In the genomic region with DNA sequence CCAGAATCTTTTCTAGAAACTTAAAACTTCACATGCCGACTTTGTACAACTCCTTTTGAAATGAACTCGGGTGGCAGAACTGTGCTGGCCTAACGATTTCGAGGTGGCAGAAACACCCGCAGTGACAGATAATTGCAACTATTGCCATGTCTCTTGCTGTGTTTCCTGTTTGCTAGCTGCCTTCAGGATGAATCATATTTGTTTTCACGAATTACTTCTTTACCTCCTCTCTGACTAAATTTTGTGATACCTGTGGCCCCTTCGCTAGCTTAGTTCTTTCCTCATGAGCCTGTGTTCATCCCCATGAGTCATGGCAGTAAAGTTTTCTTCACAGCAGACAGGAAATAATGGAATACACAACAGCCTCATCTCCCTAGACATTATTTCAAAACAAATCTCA, we compare ENCODE assay signal across 15 cellular contexts. TPM values are rescaled to one million over a fixed set of nuclear protein-coding genes. Genes with fewer than 3 reads are reported as not detected.
DNase-seq lines count a peak whose midpoint lies in the region; FAIRE-seq and TF ChIP-seq lines count a peak whose summit lies in the region.
"Had no signal": no experiment of that assay in that cellular context is flagged by ENCODE, and none has a peak within 500 bp of the region (broad histone marks: within the 10 kb centered on the region; RNA-seq: fewer than 3 reads in every experiment).

No MANE protein-coding gene starts in this region.

- H3K27ac ChIP-seq in HUES6 (ENCODE audit: low read depth, low read length) (peak overlapping the region; percentile 82; the same call in 1 of the 2 replicates), mesenchymal stem cell (ENCODE audit: low read length, poor library complexity, severe bottlenecking) (no peak overlapping the region), suprapubic skin (no peak overlapping the region), transverse colon (no peak overlapping the region), thyroid gland (no peak overlapping the region)

- H3K4me3 Mint-ChIP-seq in activated T-helper 1 cell treated with anti-CD3 and anti-CD28 coated beads, Interleukin-12 subunit alpha, Interleukin-12 subunit beta, Interleukin-2, Interleukin-4 antibody, amounts not matched to agents 30 ng/mL and 10 ng/mL and 1 ng/mL, durations not matched to agents 14 hours and 24 hours and 36 hours = no peak overlapping the region
- H3K4me3 Mint-ChIP-seq: activated naive CD8-positive, alpha-beta T cell treated with anti-CD3 and anti-CD28 coated beads, Interleukin-2, amount 50 U/mL, for 24 hours; CD4-positive, CD25-positive, alpha-beta regulatory T cell; naive thymus-derived CD4-positive, alpha-beta T cell had no signal

- H3K36me3 Mint-ChIP-seq in activated T-helper 1 cell treated with anti-CD3 and anti-CD28 coated beads, Interleukin-12 subunit alpha, Interleukin-12 subunit beta, Interleukin-2, Interleukin-4 antibody, amounts not matched to agents 30 ng/mL and 10 ng/mL and 1 ng/mL, durations not matched to agents 14 hours and 24 hours and 36 hours (ENCODE audit: low read depth) = peaks cover 5% of the 10 kb centered on the region
- H3K36me3 Mint-ChIP-seq: CD4-positive, CD25-positive, alpha-beta regulatory T cell had no signal

- H3K9me3 ChIP-seq in HUES6 (ENCODE audit: control insufficient read depth, insufficient read depth, low read depth, low read length) (no peaks in the 10 kb centered on the region), mesenchymal stem cell (ENCODE audit: control insufficient read depth, low read length) (no peaks in the 10 kb centered on the region), suprapubic skin (no peaks in the 10 kb centered on the region), transverse colon (no peaks in the 10 kb centered on the region), thyroid gland (no peaks in the 10 kb centered on the region)

- peaks cover 27% of the 10 kb centered on the region for H3K36me3 ChIP-seq in HUES6 (ENCODE audit: control insufficient read depth, insufficient read depth, low read length)
- peaks cover 0 to 11% of the 10 kb centered on the region in 2 experiments for H3K36me3 ChIP-seq in mesenchymal stem cell (ENCODE audit: control insufficient read depth in 1 of 2, insufficient read depth in 2 of 2, low read depth in 1 of 2, low read length in 2 of 2)
- no peaks in the 10 kb centered on the region for H3K36me3 ChIP-seq in suprapubic skin
- H3K36me3 ChIP-seq in transverse colon = no peaks in the 10 kb centered on the region
- H3K36me3 ChIP-seq in thyroid gland = no peaks in the 10 kb centered on the region

- no peak overlapping the region for H3K4me3 ChIP-seq in HUES6 (ENCODE audit: low read depth, low read length)
- H3K4me3 ChIP-seq in mesenchymal stem cell (ENCODE audit: insufficient read depth in 1 of 2, low read depth in 1 of 2, low read length in 2 of 2) = no peak overlapping the region
- no peak overlapping the region for H3K4me3 ChIP-seq in suprapubic skin
- no peak overlapping the region for H3K4me3 ChIP-seq in transverse colon
- no peak overlapping the region for H3K4me3 ChIP-seq in thyroid gland (replicated peaks in 1 of 3)

- H3K18ac ChIP-seq in mesenchymal stem cell (ENCODE audit: low read depth in 1 of 2, low read length in 2 of 2) = no peak overlapping the region

- H4K8ac ChIP-seq in mesenchymal stem cell (ENCODE audit: low read length) = no peak overlapping the region

- H3K4me2 ChIP-seq in mesenchymal stem cell (ENCODE audit: low read length, poor library complexity, severe bottlenecking) = no peak overlapping the region

- H2AFZ ChIP-seq in mesenchymal stem cell (ENCODE audit: low read depth, low read length) = no peak overlapping the region

- no peaks in the 10 kb centered on the region for H3K79me1 ChIP-seq in mesenchymal stem cell (replicated peaks; ENCODE audit: low read length, poor library complexity, severe bottlenecking)

- TF ChIP-seq CTCF in suprapubic skin (IDR thresholded peaks at IDR 0.05) = no peak
- no peak for TF ChIP-seq CTCF in transverse colon (IDR thresholded peaks at IDR 0.05)
- no peak for TF ChIP-seq CTCF in thyroid gland (IDR thresholded peaks at IDR 0.05)

- peaks cover 2% of the 10 kb centered on the region for H3K27me3 Mint-ChIP-seq in activated T-helper 1 cell treated with anti-CD3 and anti-CD28 coated beads, Interleukin-12 subunit alpha, Interleukin-12 subunit beta, Interleukin-2, Interleukin-4 antibody, amounts not matched to agents 30 ng/mL and 10 ng/mL and 1 ng/mL, durations not matched to agents 14 hours and 24 hours and 36 hours (ENCODE audit: insufficient read depth)
- H3K27me3 Mint-ChIP-seq: activated naive CD8-positive, alpha-beta T cell treated with anti-CD3 and anti-CD28 coated beads, Interleukin-2, amount 50 U/mL, for 24 hours; CD4-positive, CD25-positive, alpha-beta regulatory T cell; naive thymus-derived CD4-positive, alpha-beta T cell had no signal

- no peaks in the 10 kb centered on the region for H3K9me3 Mint-ChIP-seq in activated T-helper 1 cell treated with anti-CD3 and anti-CD28 coated beads, Interleukin-12 subunit alpha, Interleukin-12 subunit beta, Interleukin-2, Interleukin-4 antibody, amounts not matched to agents 30 ng/mL and 10 ng/mL and 1 ng/mL, durations not matched to agents 14 hours and 24 hours and 36 hours
- H3K9me3 Mint-ChIP-seq: activated naive CD8-positive, alpha-beta T cell treated with anti-CD3 and anti-CD28 coated beads, Interleukin-2, amount 50 U/mL, for 24 hours; CD4-positive, CD25-positive, alpha-beta regulatory T cell; naive thymus-derived CD4-positive, alpha-beta T cell had no signal

- H2BK5ac ChIP-seq in mesenchymal stem cell (ENCODE audit: low read depth, low read length, poor library complexity, severe bottlenecking) = no peak overlapping the region

- no peak for DNase-seq in GM12891 (ENCODE audit: insufficient read length, low spot score)
- DNase-seq in activated T-helper 1 cell treated with anti-CD3 and anti-CD28 coated beads, Interleukin-12 subunit alpha, Interleukin-12 subunit beta, Interleukin-2, Interleukin-4 antibody, amounts not matched to agents 30 ng/mL and 10 ng/mL and 1 ng/mL, durations not matched to agents 14 hours and 24 hours and 36 hours (ENCODE audit: low spot score) = no peak
- DNase-seq in mesenchymal stem cell = peak; percentile 35
- DNase-seq in suprapubic skin (ENCODE audit: low spot score in 2 of 2) = no peak
- DNase-seq in transverse colon = no peak
- DNase-seq in thyroid gland = no peak
- DNase-seq: activated CD8-positive, alpha-beta memory T cell treated with anti-CD3 and anti-CD28 coated beads, Interleukin-2, amount 50 U/mL, for 4 hours; activated naive CD8-positive, alpha-beta T cell treated with anti-CD3 and anti-CD28 coated beads, Interleukin-2, amount 50 U/mL, for 24 hours; CD4-positive, CD25-positive, alpha-beta regulatory T cell; kidney glomerular epithelial cell; naive thymus-derived CD4-positive, alpha-beta T cell; Right ventricle myocardium superior; substantia nigra had no signal

- H3K4me1 Mint-ChIP-seq in activated T-helper 1 cell treated with anti-CD3 and anti-CD28 coated beads, Interleukin-12 subunit alpha, Interleukin-12 subunit beta, Interleukin-2, Interleukin-4 antibody, amounts not matched to agents 30 ng/mL and 10 ng/mL and 1 ng/mL, durations not matched to agents 14 hours and 24 hours and 36 hours (ENCODE audit: low read depth) = peaks cover 8% of the 10 kb centered on the region

- peak overlapping the region; percentile 13 for H3K27ac Mint-ChIP-seq in activated T-helper 1 cell treated with anti-CD3 and anti-CD28 coated beads, Interleukin-12 subunit alpha, Interleukin-12 subunit beta, Interleukin-2, Interleukin-4 antibody, amounts not matched to agents 30 ng/mL and 10 ng/mL and 1 ng/mL, durations not matched to agents 14 hours and 24 hours and 36 hours
- H3K27ac Mint-ChIP-seq: activated naive CD8-positive, alpha-beta T cell treated with anti-CD3 and anti-CD28 coated beads, Interleukin-2, amount 50 U/mL, for 24 hours; naive thymus-derived CD4-positive, alpha-beta T cell had no signal

- no peak for TF ChIP-seq POLR2A in GM12891 (IDR thresholded peaks at IDR 0.05; ENCODE audit: low read depth, low read length)
- no peak for TF ChIP-seq POLR2A in suprapubic skin (IDR thresholded peaks at IDR 0.05)
- no peak for TF ChIP-seq POLR2A in transverse colon (IDR thresholded peaks at IDR 0.05)
- no peak for TF ChIP-seq POLR2A in thyroid gland (IDR thresholded peaks at IDR 0.05)

- no peak for TF ChIP-seq EP300 in suprapubic skin (IDR thresholded peaks at IDR 0.05)
- no peak for TF ChIP-seq EP300 in transverse colon (IDR thresholded peaks at IDR 0.05; ENCODE audit: low read depth)

- peaks cover 24% of the 10 kb centered on the region for H3K4me1 ChIP-seq in HUES6 (ENCODE audit: control insufficient read depth, insufficient read depth, low read length)
- H3K4me1 ChIP-seq in mesenchymal stem cell (ENCODE audit: control insufficient read depth, insufficient read depth, low read depth, low read length) = no peaks in the 10 kb centered on the region
- no peaks in the 10 kb centered on the region for H3K4me1 ChIP-seq in suprapubic skin
- no peaks in the 10 kb centered on the region for H3K4me1 ChIP-seq in transverse colon
- H3K4me1 ChIP-seq in thyroid gland = no peaks in the 10 kb centered on the region

- intact Hi-C loops in activated T-helper 1 cell treated with anti-CD3 and anti-CD28 coated beads, Interleukin-12 subunit alpha, Interleukin-12 subunit beta, Interleukin-2, Interleukin-4 antibody, amounts not matched to agents 30 ng/mL and 10 ng/mL and 1 ng/mL, durations not matched to agents 14 hours and 24 hours and 36 hours (cut with micrococcal nuclease) = no loop called here
- intact Hi-C loops in transverse colon (cut with DNase I; ENCODE audit: low total_unique reads) (no loop called here), thyroid gland (cut with DNase I) (no loop called here)

- 36% methylated on average over 7 of the region's 7 CpGs for WGBS in mesenchymal stem cell
- 82% methylated on average over 7 of the region's 7 CpGs for WGBS in suprapubic skin
- WGBS in transverse colon (ENCODE audit: low coverage in 1 of 2), 2 donors = 81% methylated on average over 7 of the region's 7 CpGs; no CpG with 5 or more reads in 1 of the 2 donors
- 70 to 81% methylated on average over 7 of the region's 7 CpGs for WGBS in thyroid gland, 2 donors

- H3K4ac ChIP-seq in mesenchymal stem cell (ENCODE audit: low read depth in 1 of 2, low read length in 2 of 2) = no peak overlapping the region

- H3K27me3 ChIP-seq in HUES6 (ENCODE audit: control insufficient read depth, insufficient read depth, low read length) (no peaks in the 10 kb centered on the region; the same call in 1 of the 2 replicates), mesenchymal stem cell (ENCODE audit: control insufficient read depth in 1 of 2, insufficient read depth in 1 of 2, low read length in 2 of 2) (peaks cover 0 to 4% of the 10 kb centered on the region in 2 experiments), suprapubic skin (no peaks in the 10 kb centered on the region), transverse colon (no peaks in the 10 kb centered on the region), thyroid gland (no peaks in the 10 kb centered on the region)

- no peak overlapping the region for H3K14ac ChIP-seq in mesenchymal stem cell (ENCODE audit: low read length in 2 of 2)

- H4K91ac ChIP-seq in mesenchymal stem cell (ENCODE audit: low read length) = no peak overlapping the region

- no peak overlapping the region for H2AK5ac ChIP-seq in mesenchymal stem cell (ENCODE audit: low read length, severe bottlenecking)

- H2BK120ac ChIP-seq in mesenchymal stem cell (ENCODE audit: low read depth, low read length) = no peak overlapping the region

- peak; percentile 68 for FAIRE-seq in GM12891 (lab: Jason Lieb, UNC)
- FAIRE-seq: TTC549 had no signal

- in situ Hi-C loops in transverse colon (cut with MboI; ENCODE audit: low pct_ligation_motif_present in 1 of 4, low pct_unique_long_range_greater_than_20kb in 1 of 4, low sequenced_read_pairs in 3 of 4) = no loop called here

- H3K9ac ChIP-seq in HUES6 (ENCODE audit: low read length) (peak overlapping the region; percentile 52), mesenchymal stem cell (ENCODE audit: low read length) (no peak overlapping the region)

- no peak overlapping the region for H3K23ac ChIP-seq in mesenchymal stem cell (ENCODE audit: low read length in 2 of 2)

- H2BK15ac ChIP-seq in mesenchymal stem cell (ENCODE audit: low read depth, poor library complexity, severe bottlenecking) = no peak overlapping the region

- no peak overlapping the region for H2BK12ac ChIP-seq in mesenchymal stem cell (ENCODE audit: low read length in 2 of 2)

RNA-seq across cellular contexts. Expression of a gene that starts 28.9 kb away (rescaled TPM):
- 3.6 TPM for polyA plus RNA-seq in GM12891 (2012; ENCODE audit: low read depth, missing spikeins)
- total RNA-seq in activated T-helper 1 cell treated with anti-CD3 and anti-CD28 coated beads, Interleukin-12 subunit alpha, Interleukin-12 subunit beta, Interleukin-2, Interleukin-4 antibody, amounts not matched to agents 30 ng/mL and 10 ng/mL and 1 ng/mL, durations not matched to agents 14 hours and 24 hours and 36 hours = 16.2 and 16.7 TPM in 2 replicates
- polyA plus RNA-seq in mesenchymal stem cell (2013, experiment 1 of 2) = 69.4 TPM
- 72.5 TPM for polyA plus RNA-seq in mesenchymal stem cell (2013, experiment 2 of 2)
- total RNA-seq in suprapubic skin = 10 to 100 TPM; 13.6 to 40.8 (median 16.7) TPM
- total RNA-seq in transverse colon = 10 to 100 TPM in 1 of 4 donors, 1 to 10 TPM in 3; 2.6 to 18.3 (median 7.4) TPM
- total RNA-seq in thyroid gland = 10 to 100 TPM; 11.5 to 19.8 (median 13.3) TPM
